Comparison of ENCODE assay signal across 8 cellular contexts in genomic region chr19:52821206-52821960, GRCh38. TPM values are rescaled to one million over a fixed set of nuclear protein-coding genes. Genes with fewer than 3 reads are reported as not detected.
DNase-seq lines count a peak whose midpoint lies in the region; ATAC-seq and TF ChIP-seq lines count a peak whose summit lies in the region.
"Not testable (repeated sequence)": the region's sequence is repeated elsewhere in the genome, so short reads cannot be mapped to it uniquely, and the experiment has no call there.

Gene ZNF28, minus strand, starts transcription at chr19:52821633. Its CDS starts 3,675 bp downstream, at chr19:52817958.

- CTCF ChIA-PET in RWPE1 (lab: Yijun Ruan, JAX): not testable (repeated sequence)

- POLR2A ChIA-PET in RWPE1 (lab: Yijun Ruan, JAX; ENCODE audit: low non-redundant PET): not testable (repeated sequence)

- H3K4me1 Mint-ChIP-seq in activated T-helper 17 cell treated with anti-CD3 and anti-CD28 coated beads, Interleukin-2, amount 50 U/mL, for 72 hours: not testable (repeated sequence)

- H3K36me3 Mint-ChIP-seq in activated T-helper 17 cell treated with anti-CD3 and anti-CD28 coated beads, Interleukin-2, amount 50 U/mL, for 72 hours (ENCODE audit: low read depth): peaks cover 35% of the 10 kb centered on the region

- H3K27ac ChIP-seq in RWPE1: peak within 1 kb of the TSS; percentile 42

- peak within 1 kb of the TSS; percentile 85 for H3K4me3 Mint-ChIP-seq in activated T-helper 17 cell treated with anti-CD3 and anti-CD28 coated beads, Interleukin-2, amount 50 U/mL, for 72 hours

- DNase-seq in DMS 273 (lab: John Stamatoyannopoulos, UW; ENCODE audit: unreplicated experiment) (peak; percentile 78), HuH-7.5 (ENCODE audit: low spot score) (peak; percentile 42), RWPE1 (ENCODE audit: low spot score) (peak; percentile 7), fibroblast of mammary gland (ENCODE audit: low read depth) (peak; percentile 45), myocyte (ENCODE audit: low read depth) (peak; percentile 57)
- DNase-seq in stimulated activated CD8-positive, alpha-beta memory T cell treated with anti-CD3 and anti-CD28 coated beads, Interleukin-4, amount 100 ng/mL, for 1 hour (ENCODE audit: low read depth in 2 of 2, low spot score in 1 of 2): peak; percentile 10 to 39

- not testable (repeated sequence) for H3K9me3 Mint-ChIP-seq in activated T-helper 17 cell treated with anti-CD3 and anti-CD28 coated beads, Interleukin-2, amount 50 U/mL, for 72 hours

- H3K4me3 ChIP-seq in fibroblast of mammary gland (ENCODE audit: control insufficient read depth, low read depth, low read length): peak within 1 kb of the TSS; percentile 66

- not testable (repeated sequence) for H3K27me3 Mint-ChIP-seq in activated T-helper 17 cell treated with anti-CD3 and anti-CD28 coated beads, Interleukin-2, amount 50 U/mL, for 72 hours

- H3K27ac Mint-ChIP-seq in activated T-helper 17 cell treated with anti-CD3 and anti-CD28 coated beads, Interleukin-2, amount 50 U/mL, for 72 hours: peak within 1 kb of the TSS; percentile 84

- ATAC-seq in GM21529 (IDR thresholded peaks at IDR 0.05; ENCODE audit: unreplicated experiment): peak; percentile 95
- peak; percentile 100 for ATAC-seq in activated T-helper 17 cell treated with anti-CD3 and anti-CD28 coated beads, Interleukin-2, amount 50 U/mL, for 72 hours (replicated peaks)

- not testable (repeated sequence) for TF ChIP-seq CTCF in RWPE1 (conservative IDR thresholded peaks at IDR 0.05; ENCODE audit: low read depth); fibroblast of mammary gland (conservative IDR thresholded peaks at IDR 0.05; ENCODE audit: control insufficient read depth, insufficient read depth, low read depth, low read length)

RNA-seq across cellular contexts. Expression of gene ZNF28, which starts in this region (rescaled TPM):
- 10 to 100 TPM; 14.3 to 18.8 TPM for total RNA-seq in activated T-helper 17 cell treated with anti-CD3 and anti-CD28 coated beads, Interleukin-2, amount 50 U/mL, for 72 hours
- 15.0 and 18.9 TPM in 2 replicates for total RNA-seq in myocyte
- polyA plus RNA-seq in myocyte (2012): 13.8 TPM

Comparison
In these comparisons a context has a peak if more than half of its experiments do, and no peak if none do; other contexts are left out.
1. Peak in every context shown above with its lines: DNase-seq, ATAC-seq, H3K4me3 ChIP-seq and H3K27ac ChIP-seq.
2. DNase-seq: peak in every context shown above with its lines; median percentile 78 in DMS 273; 57 in myocyte; 45 in fibroblast of mammary gland; 42 in HuH-7.5; 24 in stimulated activated CD8-positive, alpha-beta memory T cell treated with anti-CD3 and anti-CD28 coated beads, Interleukin-4, amount 100 ng/mL, for 1 hour; 7 in RWPE1.